Comparison of ENCODE assay signal across 14 cellular contexts in the genomic region with DNA sequence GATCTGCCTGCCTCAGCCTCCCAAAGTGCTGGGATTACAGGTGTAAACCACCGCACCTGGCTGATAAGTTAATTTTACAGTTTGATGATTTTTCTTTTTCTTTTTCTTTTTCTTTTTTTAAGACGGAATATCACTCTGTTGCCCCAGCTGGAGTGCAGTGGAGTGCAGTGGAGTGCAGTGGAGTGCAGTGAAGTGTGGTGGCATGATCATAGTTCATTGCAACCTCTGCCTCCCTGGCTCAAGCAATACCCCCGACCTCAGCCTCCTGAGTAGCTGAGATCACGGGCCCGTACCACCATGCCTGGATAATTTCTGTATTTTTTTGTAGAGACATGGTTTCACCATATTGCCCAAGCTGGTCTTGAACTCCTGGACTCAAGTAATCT.
DNase-seq lines count a peak whose midpoint lies in the region; ATAC-seq and TF ChIP-seq lines count a peak whose summit lies in the region.
"Had no signal": no experiment of that assay in that cellular context is flagged by ENCODE, and none has a peak within 500 bp of the region (broad histone marks: within the 10 kb centered on the region; RNA-seq: fewer than 3 reads in every experiment).

No MANE protein-coding gene starts in this region.

- no peak overlapping the region for H2AK5ac ChIP-seq in mesenchymal stem cell (ENCODE audit: low read length, severe bottlenecking)

- no peak overlapping the region for H2BK12ac ChIP-seq in mesenchymal stem cell (ENCODE audit: low read length in 2 of 2)

- peak; percentile 82 for ATAC-seq in GM18505 (IDR thresholded peaks at IDR 0.05; ENCODE audit: unreplicated experiment)
- ATAC-seq in GM21367 (IDR thresholded peaks at IDR 0.05; ENCODE audit: unreplicated experiment): peak; percentile 72
- peak; percentile 61 for ATAC-seq in HG02973 (IDR thresholded peaks at IDR 0.05; ENCODE audit: unreplicated experiment)
- peak; percentile 58 for ATAC-seq in HG03575 (IDR thresholded peaks at IDR 0.05; ENCODE audit: extremely low read depth, insufficient number of reproducible peaks, low FRiP score, unreplicated experiment)
- ATAC-seq in left ventricle myocardium superior: no peak

- H3K79me1 ChIP-seq in mesenchymal stem cell (replicated peaks; ENCODE audit: low read length, poor library complexity, severe bottlenecking): no peaks in the 10 kb centered on the region

- H3K14ac ChIP-seq in mesenchymal stem cell (ENCODE audit: low read length in 2 of 2): no peak overlapping the region

- intact Hi-C loops in left ventricle myocardium superior (cut with micrococcal nuclease): no loop called here

- no peak overlapping the region for H4K8ac ChIP-seq in mesenchymal stem cell (ENCODE audit: low read length)

- H3K27me3 ChIP-seq in mesenchymal stem cell (ENCODE audit: control insufficient read depth in 1 of 2, insufficient read depth in 1 of 2, low read length in 2 of 2): peaks cover 0 to 7% of the 10 kb centered on the region in 2 experiments
- H3K27me3 ChIP-seq: BE2C had no signal

- H3K4ac ChIP-seq in mesenchymal stem cell (ENCODE audit: low read depth in 1 of 2, low read length in 2 of 2): no peak overlapping the region

- WGBS in mesenchymal stem cell: no CpG with 5 or more reads among the region's 5 CpGs

- H3K9ac ChIP-seq in mesenchymal stem cell (ENCODE audit: low read length): no peak overlapping the region

- no peak overlapping the region for H2BK120ac ChIP-seq in mesenchymal stem cell (ENCODE audit: low read depth, low read length)

- no peak overlapping the region for H2BK5ac ChIP-seq in mesenchymal stem cell (ENCODE audit: low read depth, low read length, poor library complexity, severe bottlenecking)

- no peak overlapping the region for H3K18ac ChIP-seq in mesenchymal stem cell (ENCODE audit: low read depth in 1 of 2, low read length in 2 of 2)

- TF ChIP-seq POLR2A in GM18505 (IDR thresholded peaks at IDR 0.05; ENCODE audit: borderline replicate concordance, extremely low read depth, insufficient read depth, insufficient read length): no peak

- H3K23ac ChIP-seq in mesenchymal stem cell (ENCODE audit: low read length in 2 of 2): no peak overlapping the region

- no peak overlapping the region for H2BK15ac ChIP-seq in mesenchymal stem cell (ENCODE audit: low read depth, poor library complexity, severe bottlenecking)

- H2AFZ ChIP-seq in mesenchymal stem cell (ENCODE audit: low read depth, low read length): no peak overlapping the region

- H3K4me1 ChIP-seq in mesenchymal stem cell (ENCODE audit: control insufficient read depth, insufficient read depth, low read depth, low read length): peaks cover 3% of the 10 kb centered on the region
- H3K4me1 ChIP-seq: BE2C had no signal

- H3K4me3 ChIP-seq in mesenchymal stem cell (ENCODE audit: insufficient read depth in 1 of 2, low read depth in 1 of 2, low read length in 2 of 2): no peak overlapping the region

- no peaks in the 10 kb centered on the region for H3K9me3 ChIP-seq in mesenchymal stem cell (ENCODE audit: control insufficient read depth, low read length)
- H3K9me3 ChIP-seq: BE2C had no signal

- no peak for DNase-seq in effector CD8-positive, alpha-beta T cell (lab: John Stamatoyannopoulos, UW)
- DNase-seq in left ventricle myocardium superior: no peak
- no peak for DNase-seq in NCI-H526 (lab: John Stamatoyannopoulos, UW)
- no peak for DNase-seq in mesenchymal stem cell
- DNase-seq: activated CD4-positive, alpha-beta memory T cell treated with anti-CD3 and anti-CD28 coated beads for 36 hours; BE2C; foreskin fibroblast; HFFc6; left colon; SW 1271 had no signal

- no peak overlapping the region for H4K91ac ChIP-seq in mesenchymal stem cell (ENCODE audit: low read length)

- H3K27ac ChIP-seq in mesenchymal stem cell (ENCODE audit: low read length, poor library complexity, severe bottlenecking): no peak overlapping the region

- H3K36me3 ChIP-seq in mesenchymal stem cell (ENCODE audit: control insufficient read depth in 1 of 2, insufficient read depth in 2 of 2, low read depth in 1 of 2, low read length in 2 of 2): no peaks in the 10 kb centered on the region
- H3K36me3 ChIP-seq: BE2C had no signal

- H3K4me2 ChIP-seq in mesenchymal stem cell (ENCODE audit: low read length, poor library complexity, severe bottlenecking): no peak overlapping the region
